In genomic region chr16:56910654-56911539, GRCh38 we compare ENCODE assay signal across 8 cellular contexts. TPM values are rescaled to one million over a fixed set of nuclear protein-coding genes. Genes with fewer than 3 reads are reported as not detected.
DNase-seq lines count a peak whose midpoint lies in the region; ATAC-seq and TF ChIP-seq lines count a peak whose summit lies in the region.
"Had no signal": no experiment of that assay in that cellular context is flagged by ENCODE, and none has a peak within 500 bp of the region (broad histone marks: within the 10 kb centered on the region; RNA-seq: fewer than 3 reads in every experiment).

No MANE protein-coding gene starts in this region.

- H3K4me1 Mint-ChIP-seq in naive thymus-derived CD8-positive, alpha-beta T cell = peaks cover 7 to 47% (median 24%) of the 10 kb centered on the region in 4 donors
- H3K4me1 Mint-ChIP-seq in glutamatergic neuron (ENCODE audit: low read depth, unreplicated experiment) = no peaks in the 10 kb centered on the region

- ATAC-seq in naive thymus-derived CD8-positive, alpha-beta T cell = peak in 1 of 2 donors; percentile 50
- ATAC-seq in GM21367 (IDR thresholded peaks at IDR 0.05; ENCODE audit: unreplicated experiment) = no peak

- no peak overlapping the region for H3K4me3 ChIP-seq in choroid plexus epithelial cell (ENCODE audit: low read depth, low read length)

- H3K36me3 Mint-ChIP-seq in naive thymus-derived CD8-positive, alpha-beta T cell = no peaks in the 10 kb centered on the region
- peaks cover 4% of the 10 kb centered on the region for H3K36me3 Mint-ChIP-seq in glutamatergic neuron (ENCODE audit: unreplicated experiment)

- H3K27ac Mint-ChIP-seq in naive thymus-derived CD8-positive, alpha-beta T cell = peak overlapping the region in 8 of 10 donors; percentile 29 to 82 (median 54)
- H3K27ac Mint-ChIP-seq in glutamatergic neuron (ENCODE audit: unreplicated experiment) = no peak overlapping the region

- DNase-seq in GM04504 (ENCODE audit: low read depth) (peak; percentile 75), NOMO-1 treated with dmso at 0.1 percent for 144 hours (lab: John Stamatoyannopoulos, UW; ENCODE audit: unreplicated experiment) (peak; percentile 41), choroid plexus epithelial cell (ENCODE audit: low read depth) (peak; percentile 82), glutamatergic neuron (no peak), iPS-NIHi11 (ENCODE audit: low spot score) (no peak)
- no peak for DNase-seq in naive thymus-derived CD8-positive, alpha-beta T cell

- H3K27me3 Mint-ChIP-seq in naive thymus-derived CD8-positive, alpha-beta T cell = peaks cover 0 to 3% (median 0%) of the 10 kb centered on the region in 5 donors
- peaks cover 6% of the 10 kb centered on the region for H3K27me3 Mint-ChIP-seq in glutamatergic neuron (ENCODE audit: unreplicated experiment)

- TF ChIP-seq CTCF in choroid plexus epithelial cell (conservative IDR thresholded peaks at IDR 0.05; ENCODE audit: low read depth, low read length) = no peak
- TF ChIP-seq CTCF in glutamatergic neuron (IDR thresholded peaks at IDR 0.05; ENCODE audit: partially characterized antibody, unreplicated experiment) = no peak

- H3K9me3 Mint-ChIP-seq in naive thymus-derived CD8-positive, alpha-beta T cell = peaks cover 0 to 4% (median 0%) of the 10 kb centered on the region in 9 donors
- H3K9me3 Mint-ChIP-seq in glutamatergic neuron (ENCODE audit: unreplicated experiment) = no peaks in the 10 kb centered on the region

- POLR2A ChIA-PET in naive thymus-derived CD8-positive, alpha-beta T cell (lab: Charles Lee) = interaction anchor here (0.5 to 1.2 kb wide), 2 partner anchors 21 to 174 kb away, joined by 3 to 4 read pairs; no protein-coding TSS in a partner anchor

- H3K4me3 Mint-ChIP-seq in naive thymus-derived CD8-positive, alpha-beta T cell = peak overlapping the region in 3 of 10 donors; percentile 19 to 33 (median 27)
- H3K4me3 Mint-ChIP-seq in glutamatergic neuron (ENCODE audit: unreplicated experiment) = no peak overlapping the region

RNA-seq across cellular contexts. Expression of gene HERPUD1, which starts 21.0 kb away (rescaled TPM):
- total RNA-seq in naive thymus-derived CD8-positive, alpha-beta T cell = 100 to 1,000 TPM; 190 to 214 TPM
- polyA plus RNA-seq in naive thymus-derived CD8-positive, alpha-beta T cell = 10 to 100 TPM; 43.8 to 88.6 (median 57.6) TPM
- total RNA-seq in glutamatergic neuron (ENCODE audit: unreplicated experiment) = 160 TPM

RNA-seq across cellular contexts. Expression of gene SLC12A3, which starts 45.9 kb away (rescaled TPM):
- total RNA-seq in naive thymus-derived CD8-positive, alpha-beta T cell = not detected
- not detected for polyA plus RNA-seq in naive thymus-derived CD8-positive, alpha-beta T cell
- not detected for total RNA-seq in glutamatergic neuron (ENCODE audit: unreplicated experiment)

RNA-seq across cellular contexts. Expression of gene CETP, which starts 50.9 kb away (rescaled TPM):
- total RNA-seq in naive thymus-derived CD8-positive, alpha-beta T cell = under 1 TPM in 1 of 2 experiments, not detected in 1; 0.27 TPM
- polyA plus RNA-seq in naive thymus-derived CD8-positive, alpha-beta T cell = under 1 TPM in 2 of 3 donors, not detected in 1; 0.20 to 0.21 TPM
- not detected for total RNA-seq in glutamatergic neuron (ENCODE audit: unreplicated experiment)
- polyA plus RNA-seq: neural cell had no signal

Comparison
In these comparisons a context has a peak if more than half of its experiments do, and no peak if none do; other contexts are left out.
1. DNase-seq: peak in GM04504 (single experiment), NOMO-1 treated with dmso at 0.1 percent for 144 hours (single experiment) and choroid plexus epithelial cell (single experiment); none in naive thymus-derived CD8-positive, alpha-beta T cell (0 of 10), glutamatergic neuron (single experiment) and iPS-NIHi11 (single experiment).